In genomic region chr14:75987201-75987970, GRCh38 we compare ENCODE assay signal across 19 cellular contexts. TPM values are rescaled to one million over a fixed set of nuclear protein-coding genes. Genes with fewer than 3 reads are reported as not detected.
DNase-seq lines count a peak whose midpoint lies in the region; ATAC-seq, FAIRE-seq and TF ChIP-seq lines count a peak whose summit lies in the region.
"Had no signal": no experiment of that assay in that cellular context is flagged by ENCODE, and none has a peak within 500 bp of the region (broad histone marks: within the 10 kb centered on the region; RNA-seq: fewer than 3 reads in every experiment).

No MANE protein-coding gene starts in this region.

- peak overlapping the region; percentile 65 for H3K27ac ChIP-seq in subcutaneous abdominal adipose tissue (ENCODE audit: low read depth, low read length)

- H3K9me3 ChIP-seq in T-helper 17 cell (ENCODE audit: control insufficient read depth, low read length, poor library complexity, severe bottlenecking) (no peaks in the 10 kb centered on the region), subcutaneous abdominal adipose tissue (ENCODE audit: control insufficient read depth in 5 of 5, low read length in 5 of 5) (no peaks in the 10 kb centered on the region)
- H3K9me3 ChIP-seq: breast epithelium, colonic mucosa, HAP-1 had no signal

- POLR2A ChIA-PET in activated CD4-positive, alpha-beta memory T cell treated with anti-CD3 and anti-CD28 coated beads for 36 hours (lab: Charles Lee), result no interaction called here

- TF ChIP-seq CTCF in fibroblast of villous mesenchyme (IDR thresholded peaks at IDR 0.05; ENCODE audit: insufficient read depth, low read depth, low read length), result no peak

- peak overlapping the region; percentile 92 for H3K27ac Mint-ChIP-seq in T-helper 17 cell
- H3K27ac Mint-ChIP-seq in activated CD4-positive, alpha-beta memory T cell treated with anti-CD3 and anti-CD28 coated beads for 36 hours, result no peak overlapping the region
- H3K27ac Mint-ChIP-seq: activated CD8-positive, alpha-beta T cell treated with anti-CD3 and anti-CD28 coated beads for 36 hours had no signal

- no peaks in the 10 kb centered on the region for H3K27me3 ChIP-seq in subcutaneous abdominal adipose tissue (ENCODE audit: control insufficient read depth in 5 of 5, insufficient read depth in 4 of 5, low read length in 5 of 5)
- H3K27me3 ChIP-seq: breast epithelium, colonic mucosa had no signal

- peaks cover 0 to 16% (median 3%) of the 10 kb centered on the region in 5 donors for H3K36me3 ChIP-seq in subcutaneous abdominal adipose tissue (ENCODE audit: control insufficient read depth in 5 of 5, insufficient read depth in 5 of 5, low read length in 5 of 5)
- H3K36me3 ChIP-seq: breast epithelium, colonic mucosa had no signal

- intact Hi-C loops in activated CD4-positive, alpha-beta memory T cell treated with anti-CD3 and anti-CD28 coated beads for 36 hours (cut with micrococcal nuclease), result no loop called here

- H3K9me3 Mint-ChIP-seq in activated CD4-positive, alpha-beta memory T cell treated with anti-CD3 and anti-CD28 coated beads for 36 hours, result no peaks in the 10 kb centered on the region
- H3K9me3 Mint-ChIP-seq: activated CD8-positive, alpha-beta T cell treated with anti-CD3 and anti-CD28 coated beads for 36 hours had no signal

- H3K4me3 Mint-ChIP-seq in T-helper 17 cell, result no peak overlapping the region
- H3K4me3 Mint-ChIP-seq in activated CD4-positive, alpha-beta memory T cell treated with anti-CD3 and anti-CD28 coated beads for 36 hours, result no peak overlapping the region

- peaks cover 7 to 43% (median 30%) of the 10 kb centered on the region in 5 donors for H3K4me1 ChIP-seq in subcutaneous abdominal adipose tissue (ENCODE audit: control insufficient read depth in 5 of 5, insufficient read depth in 5 of 5, low read length in 5 of 5)

- H3K9ac ChIP-seq in subcutaneous abdominal adipose tissue (ENCODE audit: low read length in 5 of 5), result peak overlapping the region in 1 of 5 donors; percentile 96

- H3K4me3 ChIP-seq in fibroblast of villous mesenchyme (ENCODE audit: low read depth, low read length) (no peak overlapping the region), subcutaneous abdominal adipose tissue (ENCODE audit: low read depth in 1 of 5, low read length in 5 of 5) (no peak overlapping the region)

- ATAC-seq in T-helper 17 cell, result no peak
- ATAC-seq: activated CD8-positive, alpha-beta T cell treated with anti-CD3 and anti-CD28 coated beads for 36 hours had no signal

- DNase-seq in HTR-8/SVneo (ENCODE audit: insufficient read length, low spot score) (no peak), T-helper 17 cell (no peak), fibroblast of villous mesenchyme (ENCODE audit: low read depth) (peak; percentile 81), inferior parietal cortex (ENCODE audit: extremely low spot score) (no peak), HT-29 (ENCODE audit: low spot score) (no peak)
- DNase-seq in activated CD4-positive, alpha-beta memory T cell treated with anti-CD3 and anti-CD28 coated beads for 36 hours, result no peak
- DNase-seq: activated CD8-positive, alpha-beta T cell treated with anti-CD3 and anti-CD28 coated beads for 36 hours; activated gamma-delta T cell; colonic mucosa; kidney glomerular epithelial cell; NCI-H1105 treated with DMSO at 0.1 percent for 48 hours; NCI-H446; NCI-H82; nucleus accumbens; small intestine; stimulated activated CD4-positive, alpha-beta T cell treated with anti-CD3 and anti-CD28 coated beads, Interleukin-1b, Interleukin-23, amount 100 ng/mL, for 48 hours had no signal

- CTCF ChIA-PET in activated CD4-positive, alpha-beta memory T cell treated with anti-CD3 and anti-CD28 coated beads for 36 hours (lab: Charles Lee), result interaction anchor here (11.8 to 12.0 kb wide), 2 partner anchors 80 to 277 kb away, joined by 136 to 181 read pairs; no protein-coding TSS in a partner anchor

- H3K36me3 Mint-ChIP-seq in T-helper 17 cell (ENCODE audit: low read depth), result peaks cover 3% of the 10 kb centered on the region
- H3K36me3 Mint-ChIP-seq in activated CD4-positive, alpha-beta memory T cell treated with anti-CD3 and anti-CD28 coated beads for 36 hours, result peaks cover 4% of the 10 kb centered on the region

- peaks cover 17% of the 10 kb centered on the region for H3K4me1 Mint-ChIP-seq in T-helper 17 cell
- peaks cover 14% of the 10 kb centered on the region for H3K4me1 Mint-ChIP-seq in activated CD4-positive, alpha-beta memory T cell treated with anti-CD3 and anti-CD28 coated beads for 36 hours (ENCODE audit: low read depth)

- peak; percentile 42 for FAIRE-seq in HTR-8/SVneo (lab: Jason Lieb, UNC)
- FAIRE-seq: small intestine had no signal

- no peaks in the 10 kb centered on the region for H3K27me3 Mint-ChIP-seq in T-helper 17 cell
- peaks cover 2% of the 10 kb centered on the region for H3K27me3 Mint-ChIP-seq in activated CD4-positive, alpha-beta memory T cell treated with anti-CD3 and anti-CD28 coated beads for 36 hours
- H3K27me3 Mint-ChIP-seq: activated CD8-positive, alpha-beta T cell treated with anti-CD3 and anti-CD28 coated beads for 36 hours had no signal

RNA-seq across cellular contexts. Expression of gene IFT43, which starts 1.8 kb away (rescaled TPM):
- total RNA-seq in T-helper 17 cell (10 to 100 TPM; 10.5 to 12.8 TPM), fibroblast of villous mesenchyme (37.4 and 51.0 TPM in 2 replicates)
- 24.7 and 25.0 TPM in 2 replicates for total RNA-seq in HT-29 (2014; rRNA removed; shearing (Covaris generic))
- total RNA-seq in activated CD4-positive, alpha-beta memory T cell treated with anti-CD3 and anti-CD28 coated beads for 36 hours, result 10 to 100 TPM; 14.1 to 15.0 TPM

RNA-seq across cellular contexts. Expression of gene TGFB3, which starts 5.6 kb away (rescaled TPM):
- total RNA-seq in T-helper 17 cell (1 to 10 TPM; 5.8 to 6.5 TPM), fibroblast of villous mesenchyme (7.7 and 14.2 TPM in 2 replicates)
- total RNA-seq in HT-29 (2014; rRNA removed; shearing (Covaris generic)), result 0.65 and 2.9 TPM in 2 replicates
- total RNA-seq in activated CD4-positive, alpha-beta memory T cell treated with anti-CD3 and anti-CD28 coated beads for 36 hours, result 1 to 10 TPM; 1.9 to 2.2 TPM
